ENCODE assay signal across 19 cellular contexts in the genomic region with DNA sequence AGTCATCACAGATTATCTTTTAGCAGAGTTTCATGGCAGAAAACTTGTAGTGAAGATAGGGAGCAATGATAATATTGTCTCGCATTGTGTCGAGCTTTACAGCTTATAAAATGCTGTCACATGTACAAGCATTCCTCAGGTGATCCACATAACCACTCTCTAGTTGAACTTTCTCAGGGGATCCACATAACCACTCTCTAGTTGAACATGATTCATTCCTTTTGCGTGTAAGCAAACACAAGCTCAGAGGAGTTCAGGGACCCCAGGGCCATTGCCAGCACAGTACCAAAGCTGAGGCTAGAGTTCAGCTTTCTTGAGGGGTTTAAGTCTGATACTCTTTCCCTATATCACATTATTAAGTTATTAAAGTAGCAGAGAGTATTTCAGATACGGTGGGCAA.
DNase-seq lines count a peak whose midpoint lies in the region; ATAC-seq and TF ChIP-seq lines count a peak whose summit lies in the region.
"Had no signal": no experiment of that assay in that cellular context is flagged by ENCODE, and none has a peak within 500 bp of the region (broad histone marks: within the 10 kb centered on the region; RNA-seq: fewer than 3 reads in every experiment).

No MANE protein-coding gene starts in this region.

- no peak overlapping the region for H2AK5ac ChIP-seq in mesenchymal stem cell (ENCODE audit: low read length, severe bottlenecking)

- CTCF ChIA-PET in activated CD4-positive, alpha-beta T cell treated with anti-CD3 and anti-CD28 coated beads for 36 hours (lab: Charles Lee), result interaction anchor here (1.6 kb wide), 1 partner anchor 10 kb away, joined by 4 read pairs; no protein-coding TSS in a partner anchor

- no peak overlapping the region for H4K91ac ChIP-seq in mesenchymal stem cell (ENCODE audit: low read length)

- no peak overlapping the region for H4K8ac ChIP-seq in mesenchymal stem cell (ENCODE audit: low read length)

- POLR2A ChIA-PET in activated CD4-positive, alpha-beta T cell treated with anti-CD3 and anti-CD28 coated beads for 36 hours (lab: Charles Lee), result no interaction called here

- H3K4me3 ChIP-seq in cardiac fibroblast (replicated peaks in 1 of 2; ENCODE audit: low read depth in 2 of 2, low read length in 2 of 2) (no peak overlapping the region), mesenchymal stem cell (ENCODE audit: insufficient read depth in 1 of 2, low read depth in 1 of 2, low read length in 2 of 2) (no peak overlapping the region)
- H3K4me3 ChIP-seq: BLaER1 treated with 17β-estradiol and CSF1 and Interleukin-3, amounts not matched to agents 10 nM and 100 nM; HAP-1; Peyer's patch had no signal

- no peak overlapping the region for H3K27ac ChIP-seq in mesenchymal stem cell (ENCODE audit: low read length, poor library complexity, severe bottlenecking)
- H3K27ac ChIP-seq: 22Rv1; BLaER1 treated with 17β-estradiol and CSF1 and Interleukin-3, amounts not matched to agents 10 nM and 100 nM; Peyer's patch had no signal

- no peak overlapping the region for H3K27ac Mint-ChIP-seq in activated CD4-positive, alpha-beta T cell treated with anti-CD3 and anti-CD28 coated beads, Interleukin-2, amount 10 ng/mL, durations not matched to agents 24 days and 14 days
- no peak overlapping the region for H3K27ac Mint-ChIP-seq in activated CD4-positive, alpha-beta T cell treated with anti-CD3 and anti-CD28 coated beads for 36 hours

- H2BK5ac ChIP-seq in mesenchymal stem cell (ENCODE audit: low read depth, low read length, poor library complexity, severe bottlenecking), result no peak overlapping the region

- no peak overlapping the region for H3K18ac ChIP-seq in mesenchymal stem cell (ENCODE audit: low read depth in 1 of 2, low read length in 2 of 2)

- no peaks in the 10 kb centered on the region for H3K4me1 ChIP-seq in mesenchymal stem cell (ENCODE audit: control insufficient read depth, insufficient read depth, low read depth, low read length)
- H3K4me1 ChIP-seq: BLaER1 treated with 17β-estradiol and CSF1 and Interleukin-3, amounts not matched to agents 10 nM and 100 nM; Peyer's patch had no signal

- H3K9ac ChIP-seq in mesenchymal stem cell (ENCODE audit: low read length), result no peak overlapping the region
- H3K9ac ChIP-seq: BLaER1 treated with 17β-estradiol and CSF1 and Interleukin-3, amounts not matched to agents 10 nM and 100 nM; SK-N-SH had no signal

- no peak overlapping the region for H3K23ac ChIP-seq in mesenchymal stem cell (ENCODE audit: low read length in 2 of 2)

- TF ChIP-seq CTCF in cardiac fibroblast (IDR thresholded peaks at IDR 0.05; ENCODE audit: low read depth, low read length), result no peak

- intact Hi-C loops in activated CD4-positive, alpha-beta T cell treated with anti-CD3 and anti-CD28 coated beads, Interleukin-2, amount 10 ng/mL, durations not matched to agents 24 days and 14 days (cut with micrococcal nuclease), result no loop called here
- intact Hi-C loops in activated CD4-positive, alpha-beta T cell treated with anti-CD3 and anti-CD28 coated beads for 36 hours (cut with DNase I, micrococcal nuclease), result no loop called here

- no peak overlapping the region for H3K4ac ChIP-seq in mesenchymal stem cell (ENCODE audit: low read depth in 1 of 2, low read length in 2 of 2)

- no peak overlapping the region for H2BK12ac ChIP-seq in mesenchymal stem cell (ENCODE audit: low read length in 2 of 2)

- H3K14ac ChIP-seq in mesenchymal stem cell (ENCODE audit: low read length in 2 of 2), result no peak overlapping the region

- H2AFZ ChIP-seq in mesenchymal stem cell (ENCODE audit: low read depth, low read length), result no peak overlapping the region

- peak; percentile 46 for DNase-seq in activated CD4-positive, alpha-beta T cell treated with anti-CD3 and anti-CD28 coated beads, Interleukin-2, amount 10 ng/mL, durations not matched to agents 24 days and 14 days
- no peak for DNase-seq in activated CD4-positive, alpha-beta T cell treated with anti-CD3 and anti-CD28 coated beads for 36 hours
- DNase-seq in cardiac fibroblast (ENCODE audit: low read depth in 2 of 2) (peak; percentile 14 to 19), mesenchymal stem cell (peak; percentile 1), HPDE6-E6E7 (ENCODE audit: extremely low spot score) (no peak)
- DNase-seq in activated naive CD4-positive, alpha-beta T cell treated with Interleukin-2 at 50 U/mL for 16 hours, result no peak
- DNase-seq: DMS153, KBM-7, NCI-H1105, NCI-H187 treated with DMSO at 0.1 percent for 48 hours, NCI-H82, Peyer's patch, Right ventricle myocardium superior, SK-N-SH had no signal

- H3K4me1 Mint-ChIP-seq in activated CD4-positive, alpha-beta T cell treated with anti-CD3 and anti-CD28 coated beads, Interleukin-2, amount 10 ng/mL, durations not matched to agents 24 days and 14 days, result no peaks in the 10 kb centered on the region
- H3K4me1 Mint-ChIP-seq in activated CD4-positive, alpha-beta T cell treated with anti-CD3 and anti-CD28 coated beads for 36 hours, result no peaks in the 10 kb centered on the region

- no peak for ATAC-seq in activated CD4-positive, alpha-beta T cell treated with anti-CD3 and anti-CD28 coated beads for 36 hours
- ATAC-seq in GM21390 (IDR thresholded peaks at IDR 0.05; ENCODE audit: unreplicated experiment) (no peak), HG03175 (IDR thresholded peaks at IDR 0.05; ENCODE audit: unreplicated experiment) (no peak)

- no peaks in the 10 kb centered on the region for H3K27me3 ChIP-seq in mesenchymal stem cell (ENCODE audit: control insufficient read depth in 1 of 2, insufficient read depth in 1 of 2, low read length in 2 of 2)
- H3K27me3 ChIP-seq: BLaER1 treated with 17β-estradiol and CSF1 and Interleukin-3, amounts not matched to agents 10 nM and 100 nM; Peyer's patch had no signal

- no peak overlapping the region for H3K4me3 Mint-ChIP-seq in activated CD4-positive, alpha-beta T cell treated with anti-CD3 and anti-CD28 coated beads, Interleukin-2, amount 10 ng/mL, durations not matched to agents 24 days and 14 days
- no peak overlapping the region for H3K4me3 Mint-ChIP-seq in activated CD4-positive, alpha-beta T cell treated with anti-CD3 and anti-CD28 coated beads for 36 hours

- no peak overlapping the region for H2BK15ac ChIP-seq in mesenchymal stem cell (ENCODE audit: low read depth, poor library complexity, severe bottlenecking)

- H3K79me1 ChIP-seq in mesenchymal stem cell (replicated peaks; ENCODE audit: low read length, poor library complexity, severe bottlenecking), result peaks cover 7% of the 10 kb centered on the region

- no peaks in the 10 kb centered on the region for H3K9me3 Mint-ChIP-seq in activated CD4-positive, alpha-beta T cell treated with anti-CD3 and anti-CD28 coated beads, Interleukin-2, amount 10 ng/mL, durations not matched to agents 24 days and 14 days
- H3K9me3 Mint-ChIP-seq in activated CD4-positive, alpha-beta T cell treated with anti-CD3 and anti-CD28 coated beads for 36 hours (ENCODE audit: low read depth), result no peaks in the 10 kb centered on the region

- no peaks in the 10 kb centered on the region for H3K27me3 Mint-ChIP-seq in activated CD4-positive, alpha-beta T cell treated with anti-CD3 and anti-CD28 coated beads, Interleukin-2, amount 10 ng/mL, durations not matched to agents 24 days and 14 days
- peaks cover 4% of the 10 kb centered on the region for H3K27me3 Mint-ChIP-seq in activated CD4-positive, alpha-beta T cell treated with anti-CD3 and anti-CD28 coated beads for 36 hours

- no peaks in the 10 kb centered on the region for H3K36me3 Mint-ChIP-seq in activated CD4-positive, alpha-beta T cell treated with anti-CD3 and anti-CD28 coated beads, Interleukin-2, amount 10 ng/mL, durations not matched to agents 24 days and 14 days (ENCODE audit: low read depth)
- no peaks in the 10 kb centered on the region for H3K36me3 Mint-ChIP-seq in activated CD4-positive, alpha-beta T cell treated with anti-CD3 and anti-CD28 coated beads for 36 hours (ENCODE audit: low read depth)

- WGBS in mesenchymal stem cell, result 80% methylated on average over 4 of the region's 4 CpGs

- H3K36me3 ChIP-seq in mesenchymal stem cell (ENCODE audit: control insufficient read depth in 1 of 2, insufficient read depth in 2 of 2, low read depth in 1 of 2, low read length in 2 of 2), result peaks cover 0 to 12% of the 10 kb centered on the region in 2 experiments
- H3K36me3 ChIP-seq: BLaER1 treated with 17β-estradiol and CSF1 and Interleukin-3, amounts not matched to agents 10 nM and 100 nM; Peyer's patch had no signal

- H3K4me2 ChIP-seq in mesenchymal stem cell (ENCODE audit: low read length, poor library complexity, severe bottlenecking), result no peak overlapping the region
- H3K4me2 ChIP-seq: BLaER1 treated with 17β-estradiol and CSF1 and Interleukin-3, amounts not matched to agents 10 nM and 100 nM; SK-N-SH had no signal

- no peaks in the 10 kb centered on the region for H3K9me3 ChIP-seq in mesenchymal stem cell (ENCODE audit: control insufficient read depth, low read length)
- H3K9me3 ChIP-seq: BLaER1 treated with 17β-estradiol and CSF1 and Interleukin-3, amounts not matched to agents 10 nM and 100 nM; HAP-1; Peyer's patch; SK-N-SH had no signal

- no peak overlapping the region for H2BK120ac ChIP-seq in mesenchymal stem cell (ENCODE audit: low read depth, low read length)

Comparison
In these comparisons a context has a peak if more than half of its experiments do, and no peak if none do; other contexts are left out.
1. DNase-seq: peak in activated CD4-positive, alpha-beta T cell treated with anti-CD3 and anti-CD28 coated beads, Interleukin-2, amount 10 ng/mL, durations not matched to agents 24 days and 14 days (single experiment), cardiac fibroblast (2 of 2) and mesenchymal stem cell (single experiment); none in activated CD4-positive, alpha-beta T cell treated with anti-CD3 and anti-CD28 coated beads for 36 hours (single experiment), HPDE6-E6E7 (single experiment) and activated naive CD4-positive, alpha-beta T cell treated with Interleukin-2 at 50 U/mL for 16 hours (single experiment).